ENCODE assay signal across 2 cellular contexts in genomic region chr22:46617250-46618103, GRCh38.
TF ChIP-seq lines count a peak whose summit lies in the region.

No MANE protein-coding gene starts in this region.

TF ChIP-seq in SK-N-SH, 30 proteins besides CTCF, POLR2A, EP300 and RAD21 (continued from another document):
- TF ChIP-seq, protein P1, sequence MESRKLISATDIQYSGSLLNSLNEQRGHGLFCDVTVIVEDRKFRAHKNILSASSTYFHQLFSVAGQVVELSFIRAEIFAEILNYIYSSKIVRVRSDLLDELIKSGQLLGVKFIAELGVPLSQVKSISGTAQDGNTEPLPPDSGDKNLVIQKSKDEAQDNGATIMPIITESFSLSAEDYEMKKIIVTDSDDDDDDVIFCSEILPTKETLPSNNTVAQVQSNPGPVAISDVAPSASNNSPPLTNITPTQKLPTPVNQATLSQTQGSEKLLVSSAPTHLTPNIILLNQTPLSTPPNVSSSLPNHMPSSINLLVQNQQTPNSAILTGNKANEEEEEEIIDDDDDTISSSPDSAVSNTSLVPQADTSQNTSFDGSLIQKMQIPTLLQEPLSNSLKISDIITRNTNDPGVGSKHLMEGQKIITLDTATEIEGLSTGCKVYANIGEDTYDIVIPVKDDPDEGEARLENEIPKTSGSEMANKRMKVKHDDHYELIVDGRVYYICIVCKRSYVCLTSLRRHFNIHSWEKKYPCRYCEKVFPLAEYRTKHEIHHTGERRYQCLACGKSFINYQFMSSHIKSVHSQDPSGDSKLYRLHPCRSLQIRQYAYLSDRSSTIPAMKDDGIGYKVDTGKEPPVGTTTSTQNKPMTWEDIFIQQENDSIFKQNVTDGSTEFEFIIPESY (IDR thresholded peaks at IDR 0.05; ENCODE audit: borderline replicate concordance, low read depth), result no peak
- no peak for TF ChIP-seq GATA2 (CRISPR knock-in tag; IDR thresholded peaks at IDR 0.05)
- TF ChIP-seq TAF1 (IDR thresholded peaks at IDR 0.05; ENCODE audit: borderline replicate concordance, low read depth, low read length), result no peak
- no peak for TF ChIP-seq RCOR1 (IDR thresholded peaks at IDR 0.05; ENCODE audit: low read length)
- no peak for TF ChIP-seq TCF12 (IDR thresholded peaks at IDR 0.05)
- no peak for TF ChIP-seq SIN3A (IDR thresholded peaks at IDR 0.05; ENCODE audit: borderline replicate concordance, low read depth, low read length)
- no peak for TF ChIP-seq NFIC (IDR thresholded peaks at IDR 0.05; ENCODE audit: borderline replicate concordance)
- TF ChIP-seq FOSL2 (IDR thresholded peaks at IDR 0.05; ENCODE audit: borderline replicate concordance, low read depth), result no peak

TF ChIP-seq in SK-N-SH treated with all-trans-retinoic acid at 6 μM for 48 hours, 23 proteins besides CTCF, POLR2A, EP300 and RAD21 (continued from another document):
- TF ChIP-seq, protein P2, sequence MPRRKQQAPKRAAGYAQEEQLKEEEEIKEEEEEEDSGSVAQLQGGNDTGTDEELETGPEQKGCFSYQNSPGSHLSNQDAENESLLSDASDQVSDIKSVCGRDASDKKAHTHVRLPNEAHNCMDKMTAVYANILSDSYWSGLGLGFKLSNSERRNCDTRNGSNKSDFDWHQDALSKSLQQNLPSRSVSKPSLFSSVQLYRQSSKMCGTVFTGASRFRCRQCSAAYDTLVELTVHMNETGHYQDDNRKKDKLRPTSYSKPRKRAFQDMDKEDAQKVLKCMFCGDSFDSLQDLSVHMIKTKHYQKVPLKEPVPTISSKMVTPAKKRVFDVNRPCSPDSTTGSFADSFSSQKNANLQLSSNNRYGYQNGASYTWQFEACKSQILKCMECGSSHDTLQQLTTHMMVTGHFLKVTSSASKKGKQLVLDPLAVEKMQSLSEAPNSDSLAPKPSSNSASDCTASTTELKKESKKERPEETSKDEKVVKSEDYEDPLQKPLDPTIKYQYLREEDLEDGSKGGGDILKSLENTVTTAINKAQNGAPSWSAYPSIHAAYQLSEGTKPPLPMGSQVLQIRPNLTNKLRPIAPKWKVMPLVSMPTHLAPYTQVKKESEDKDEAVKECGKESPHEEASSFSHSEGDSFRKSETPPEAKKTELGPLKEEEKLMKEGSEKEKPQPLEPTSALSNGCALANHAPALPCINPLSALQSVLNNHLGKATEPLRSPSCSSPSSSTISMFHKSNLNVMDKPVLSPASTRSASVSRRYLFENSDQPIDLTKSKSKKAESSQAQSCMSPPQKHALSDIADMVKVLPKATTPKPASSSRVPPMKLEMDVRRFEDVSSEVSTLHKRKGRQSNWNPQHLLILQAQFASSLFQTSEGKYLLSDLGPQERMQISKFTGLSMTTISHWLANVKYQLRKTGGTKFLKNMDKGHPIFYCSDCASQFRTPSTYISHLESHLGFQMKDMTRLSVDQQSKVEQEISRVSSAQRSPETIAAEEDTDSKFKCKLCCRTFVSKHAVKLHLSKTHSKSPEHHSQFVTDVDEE (CRISPR knock-in tag; IDR thresholded peaks at IDR 0.05), result no peak
- TF ChIP-seq RARB (CRISPR knock-in tag; IDR thresholded peaks at IDR 0.05), result no peak
- no peak for TF ChIP-seq TCF4 (CRISPR knock-in tag; IDR thresholded peaks at IDR 0.05; ENCODE audit: borderline replicate concordance)
- TF ChIP-seq ZNF8 (CRISPR knock-in tag; IDR thresholded peaks at IDR 0.05), result no peak
- no peak for TF ChIP-seq ZFP3 (CRISPR knock-in tag; IDR thresholded peaks at IDR 0.05)
- TF ChIP-seq, protein P3, sequence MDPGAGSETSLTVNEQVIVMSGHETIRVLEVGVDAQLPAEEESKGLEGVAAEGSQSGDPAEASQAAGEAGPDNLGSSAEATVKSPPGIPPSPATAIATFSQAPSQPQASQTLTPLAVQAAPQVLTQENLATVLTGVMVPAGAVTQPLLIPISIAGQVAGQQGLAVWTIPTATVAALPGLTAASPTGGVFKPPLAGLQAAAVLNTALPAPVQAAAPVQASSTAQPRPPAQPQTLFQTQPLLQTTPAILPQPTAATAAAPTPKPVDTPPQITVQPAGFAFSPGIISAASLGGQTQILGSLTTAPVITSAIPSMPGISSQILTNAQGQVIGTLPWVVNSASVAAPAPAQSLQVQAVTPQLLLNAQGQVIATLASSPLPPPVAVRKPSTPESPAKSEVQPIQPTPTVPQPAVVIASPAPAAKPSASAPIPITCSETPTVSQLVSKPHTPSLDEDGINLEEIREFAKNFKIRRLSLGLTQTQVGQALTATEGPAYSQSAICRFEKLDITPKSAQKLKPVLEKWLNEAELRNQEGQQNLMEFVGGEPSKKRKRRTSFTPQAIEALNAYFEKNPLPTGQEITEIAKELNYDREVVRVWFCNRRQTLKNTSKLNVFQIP (CRISPR knock-in tag; IDR thresholded peaks at IDR 0.05; ENCODE audit: borderline replicate concordance, low read depth), result no peak
- no peak for TF ChIP-seq ISL1 (CRISPR knock-in tag; IDR thresholded peaks at IDR 0.05)
- TF ChIP-seq ZC3H10 (CRISPR knock-in tag; IDR thresholded peaks at IDR 0.05), result no peak
- TF ChIP-seq CSDC2 (CRISPR knock-in tag; IDR thresholded peaks at IDR 0.05), result no peak
- TF ChIP-seq, protein P4, sequence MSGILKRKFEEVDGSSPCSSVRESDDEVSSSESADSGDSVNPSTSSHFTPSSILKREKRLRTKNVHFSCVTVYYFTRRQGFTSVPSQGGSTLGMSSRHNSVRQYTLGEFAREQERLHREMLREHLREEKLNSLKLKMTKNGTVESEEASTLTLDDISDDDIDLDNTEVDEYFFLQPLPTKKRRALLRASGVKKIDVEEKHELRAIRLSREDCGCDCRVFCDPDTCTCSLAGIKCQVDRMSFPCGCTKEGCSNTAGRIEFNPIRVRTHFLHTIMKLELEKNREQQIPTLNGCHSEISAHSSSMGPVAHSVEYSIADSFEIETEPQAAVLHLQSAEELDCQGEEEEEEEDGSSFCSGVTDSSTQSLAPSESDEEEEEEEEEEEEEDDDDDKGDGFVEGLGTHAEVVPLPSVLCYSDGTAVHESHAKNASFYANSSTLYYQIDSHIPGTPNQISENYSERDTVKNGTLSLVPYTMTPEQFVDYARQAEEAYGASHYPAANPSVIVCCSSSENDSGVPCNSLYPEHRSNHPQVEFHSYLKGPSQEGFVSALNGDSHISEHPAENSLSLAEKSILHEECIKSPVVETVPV (CRISPR knock-in tag; IDR thresholded peaks at IDR 0.05), result no peak
- no peak for TF ChIP-seq OSR1 (CRISPR knock-in tag; IDR thresholded peaks at IDR 0.05)
- no peak for TF ChIP-seq ESRRG (CRISPR knock-in tag; IDR thresholded peaks at IDR 0.05)
- no peak for TF ChIP-seq TOX (CRISPR knock-in tag; IDR thresholded peaks at IDR 0.05; ENCODE audit: borderline replicate concordance)
- no peak for TF ChIP-seq GLIS3 (CRISPR knock-in tag; IDR thresholded peaks at IDR 0.05)
